In genomic region chr14:81390706-81391105, GRCh38 we compare ENCODE assay signal across 24 cellular contexts. TPM values are rescaled to one million over a fixed set of nuclear protein-coding genes. Genes with fewer than 3 reads are reported as not detected.
"Had no signal": no experiment of that assay in that cellular context is flagged by ENCODE, and none has a peak within 500 bp of the region (broad histone marks: within the 10 kb centered on the region; RNA-seq: fewer than 3 reads in every experiment).

No MANE protein-coding gene starts in this region.

- H3K27me3 ChIP-seq: foreskin keratinocyte, neural progenitor cell, upper lobe of right lung had no signal

- DNase-seq: activated CD4-positive, alpha-beta T cell treated with anti-CD3 and anti-CD28 coated beads for 1 hour; activated CD8-positive, alpha-beta memory T cell treated with anti-CD3 and anti-CD28 coated beads for 24 hours; activated CD8-positive, alpha-beta memory T cell treated with anti-CD3 and anti-CD28 coated beads, Interleukin-2, amount 50 U/mL, for 48 hours; activated effector memory CD4-positive, alpha-beta T cell treated with anti-CD3 and anti-CD28 coated beads, Interleukin-2, amount 50 U/mL, for 16 hours; activated naive CD4-positive, alpha-beta T cell treated with anti-CD3 and anti-CD28 coated beads, Interleukin-2, amount 50 U/mL, for 16 hours; activated T-cell treated with anti-CD3 and anti-CD28 coated beads, Interleukin-2, amount 50 U/mL, for 72 hours; cerebellar nuclear complex; cortex of kidney; erythroblast; foreskin keratinocyte; hippocampal formation; left cardiac atrium; mammary epithelial cell; right cardiac atrium; small intestine; stimulated activated CD4-positive, alpha-beta T cell treated with anti-CD3 and anti-CD28 coated beads, Interleukin-4, amount 100 ng/mL, for 24 hours; SW 1271; upper lobe of right lung; WERI-Rb-1 had no signal

- H3K9me3 Mint-ChIP-seq: activated T-cell treated with anti-CD3 and anti-CD28 coated beads, Interleukin-2, amount 50 U/mL, for 72 hours had no signal

- ATAC-seq: activated T-cell treated with anti-CD3 and anti-CD28 coated beads, Interleukin-2, amount 50 U/mL, for 72 hours; foreskin keratinocyte; right cardiac atrium; stimulated activated effector memory CD8-positive, alpha-beta T cell treated with anti-CD3 and anti-CD28 coated beads, Interleukin-12 subunit alpha, Interleukin-12 subunit beta, amount 100 ng/mL, for 72 hours; upper lobe of right lung had no signal

- H3K4me1 Mint-ChIP-seq: stimulated activated effector memory CD8-positive, alpha-beta T cell treated with anti-CD3 and anti-CD28 coated beads, Interleukin-12 subunit alpha, Interleukin-12 subunit beta, amount 100 ng/mL, for 72 hours had no signal

- H3K4me2 ChIP-seq: neural progenitor cell had no signal

- H3K36me3 ChIP-seq: neural progenitor cell, prostate gland, thoracic aorta, upper lobe of right lung had no signal

- H3K9ac ChIP-seq: neural progenitor cell had no signal

- H3K9me3 ChIP-seq: prostate gland, thoracic aorta, upper lobe of right lung had no signal

- H3K36me3 Mint-ChIP-seq: stimulated activated effector memory CD8-positive, alpha-beta T cell treated with anti-CD3 and anti-CD28 coated beads, Interleukin-12 subunit alpha, Interleukin-12 subunit beta, amount 100 ng/mL, for 72 hours had no signal

- H2AFZ ChIP-seq: neural progenitor cell had no signal

- H3K4me1 ChIP-seq: prostate gland, upper lobe of right lung had no signal

- H3K27ac Mint-ChIP-seq: activated T-cell treated with anti-CD3 and anti-CD28 coated beads, Interleukin-2, amount 50 U/mL, for 72 hours; neural progenitor cell; stimulated activated effector memory CD8-positive, alpha-beta T cell treated with anti-CD3 and anti-CD28 coated beads, Interleukin-12 subunit alpha, Interleukin-12 subunit beta, amount 100 ng/mL, for 72 hours had no signal

- H3K4me3 Mint-ChIP-seq: activated T-cell treated with anti-CD3 and anti-CD28 coated beads, Interleukin-2, amount 50 U/mL, for 72 hours; neural progenitor cell; stimulated activated effector memory CD8-positive, alpha-beta T cell treated with anti-CD3 and anti-CD28 coated beads, Interleukin-12 subunit alpha, Interleukin-12 subunit beta, amount 100 ng/mL, for 72 hours had no signal

- H3K4me3 ChIP-seq: neural progenitor cell, prostate gland, thoracic aorta, upper lobe of right lung had no signal

- H3K27ac ChIP-seq: foreskin keratinocyte, neural progenitor cell, prostate gland, thoracic aorta, upper lobe of right lung, WERI-Rb-1 had no signal

RNA-seq across cellular contexts. Expression of gene STON2, which starts 9.4 kb away (rescaled TPM):
- total RNA-seq: T-helper 2 cell treated with Interferon-gamma antibody and Interleukin-4, amounts not matched to agents 100 ng/mL and 5 ng/mL, for 36 hours had no signal
